14 cellular contexts compared by ENCODE assay signal in genomic region chr2:201962766-201963555, GRCh38.
"Had no signal": no experiment of that assay in that cellular context is flagged by ENCODE, and none has a peak within 500 bp of the region (broad histone marks: within the 10 kb centered on the region; RNA-seq: fewer than 3 reads in every experiment).

No MANE protein-coding gene starts in this region.

- H3K27me3 Mint-ChIP-seq: activated naive CD8-positive, alpha-beta T cell had no signal

- H3K4me1 Mint-ChIP-seq: activated CD4-positive, alpha-beta T cell treated with anti-CD3 and anti-CD28 coated beads, Interleukin-2, amount 10 ng/mL, durations not matched to agents 24 days and 14 days; stimulated activated effector memory CD8-positive, alpha-beta T cell treated with anti-CD3 and anti-CD28 coated beads, Interleukin-12 subunit alpha, Interleukin-12 subunit beta, amount 100 ng/mL, for 72 hours had no signal

- ATAC-seq: activated T-cell treated with anti-CD3 and anti-CD28 coated beads, Interleukin-2, amount 50 U/mL, for 72 hours; pancreas; stimulated activated effector memory CD8-positive, alpha-beta T cell treated with anti-CD3 and anti-CD28 coated beads, Interleukin-12 subunit alpha, Interleukin-12 subunit beta, amount 100 ng/mL, for 72 hours had no signal

- H3K36me3 Mint-ChIP-seq: activated naive CD8-positive, alpha-beta T cell; stimulated activated effector memory CD8-positive, alpha-beta T cell treated with anti-CD3 and anti-CD28 coated beads, Interleukin-12 subunit alpha, Interleukin-12 subunit beta, amount 100 ng/mL, for 72 hours had no signal

- H3K36me3 ChIP-seq: colonic mucosa, esophagus muscularis mucosa, left ventricle myocardium inferior, pancreas had no signal

- H3K4me1 ChIP-seq: colonic mucosa, esophagus muscularis mucosa, left ventricle myocardium inferior, pancreas had no signal

- DNase-seq: activated B cell treated with CpG ODN at 0.5 μM for 24 hours; activated CD4-positive, alpha-beta T cell treated with anti-CD3 and anti-CD28 coated beads, Interleukin-2, amount 10 ng/mL, durations not matched to agents 24 days and 14 days; activated CD8-positive, alpha-beta memory T cell treated with anti-CD3 and anti-CD28 coated beads, Interleukin-2, amount 50 U/mL, for 48 hours; activated gamma-delta T cell; activated T-cell treated with anti-CD3 and anti-CD28 coated beads, Interleukin-2, amount 50 U/mL, for 72 hours; amniotic stem cell; caudate nucleus; colonic mucosa; hippocampal formation; left ventricle myocardium inferior; pancreas had no signal

- H3K27me3 ChIP-seq: colonic mucosa, esophagus muscularis mucosa, pancreas had no signal

- H3K4me3 Mint-ChIP-seq: activated B cell treated with CpG ODN at 0.5 μM for 24 hours; activated CD4-positive, alpha-beta T cell treated with anti-CD3 and anti-CD28 coated beads, Interleukin-2, amount 10 ng/mL, durations not matched to agents 24 days and 14 days; activated naive CD8-positive, alpha-beta T cell; activated T-cell treated with anti-CD3 and anti-CD28 coated beads, Interleukin-2, amount 50 U/mL, for 72 hours; stimulated activated effector memory CD8-positive, alpha-beta T cell treated with anti-CD3 and anti-CD28 coated beads, Interleukin-12 subunit alpha, Interleukin-12 subunit beta, amount 100 ng/mL, for 72 hours had no signal

- H3K27ac Mint-ChIP-seq: activated B cell treated with CpG ODN at 0.5 μM for 24 hours; activated CD4-positive, alpha-beta T cell treated with anti-CD3 and anti-CD28 coated beads, Interleukin-2, amount 10 ng/mL, durations not matched to agents 24 days and 14 days; activated naive CD8-positive, alpha-beta T cell; activated T-cell treated with anti-CD3 and anti-CD28 coated beads, Interleukin-2, amount 50 U/mL, for 72 hours; stimulated activated effector memory CD8-positive, alpha-beta T cell treated with anti-CD3 and anti-CD28 coated beads, Interleukin-12 subunit alpha, Interleukin-12 subunit beta, amount 100 ng/mL, for 72 hours had no signal

- H3K27ac ChIP-seq: colonic mucosa, esophagus muscularis mucosa, left ventricle myocardium inferior, pancreas had no signal

- H3K4me3 ChIP-seq: colonic mucosa, esophagus muscularis mucosa, left ventricle myocardium inferior, pancreas had no signal

- H3K9me3 ChIP-seq: colonic mucosa, esophagus muscularis mucosa, left ventricle myocardium inferior, pancreas had no signal
